19 cellular contexts compared by ENCODE assay signal in the genomic region with DNA sequence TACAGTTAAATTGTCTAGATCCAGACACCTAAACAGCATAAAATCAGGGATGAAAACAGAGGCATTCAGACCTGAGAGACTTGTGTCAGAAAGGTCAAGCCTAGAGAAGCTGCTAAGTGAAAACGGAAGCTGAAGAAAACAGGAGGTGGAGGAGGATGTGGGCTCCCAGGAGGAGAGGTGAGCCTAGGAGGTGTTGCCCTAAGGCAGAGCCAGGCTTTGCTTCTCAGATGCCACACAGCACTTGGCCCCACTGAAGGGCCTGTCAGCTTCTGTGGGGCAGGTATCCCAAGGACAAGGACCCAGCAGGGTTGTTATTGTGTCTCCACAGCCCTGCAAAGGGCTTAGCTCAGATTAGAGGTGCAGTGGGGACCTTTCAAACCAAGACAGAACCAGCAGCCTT. TPM values are rescaled to one million over a fixed set of nuclear protein-coding genes. Genes with fewer than 3 reads are reported as not detected.
DNase-seq lines count a peak whose midpoint lies in the region; ATAC-seq, FAIRE-seq and TF ChIP-seq lines count a peak whose summit lies in the region.
"Had no signal": no experiment of that assay in that cellular context is flagged by ENCODE, and none has a peak within 500 bp of the region (broad histone marks: within the 10 kb centered on the region; RNA-seq: fewer than 3 reads in every experiment).

No MANE protein-coding gene starts in this region.

- H3K23ac ChIP-seq in IMR-90 (ENCODE audit: low read depth, low read length), result 0 out of 2 replicates have a peak overlapping the region, but pooled peaks have one; percentile 59

- CTCF ChIA-PET in IMR-90 (lab: Yijun Ruan, JAX), result interaction anchor here (0.8 to 1.5 kb wide), 2 partner anchors 9 to 165 kb away, joined by 4 read pairs; no protein-coding TSS in a partner anchor
- CTCF ChIA-PET in PC-9 (lab: Charles Lee), result no interaction called here

- ATAC-seq in IMR-90 (ENCODE audit: low read depth), result no peak
- ATAC-seq: body of pancreas; Panc1; right lobe of liver; stimulated activated naive CD8-positive, alpha-beta T cell treated with anti-CD3 and anti-CD28 coated beads, Interleukin-15, Interleukin-2, amounts not matched to agents 100 U/mL and 50 U/mL, for 24 hours had no signal

- H3K9me1 ChIP-seq in IMR-90 (ENCODE audit: insufficient read depth, low read length), result peaks cover 14% of the 10 kb centered on the region

- H4K8ac ChIP-seq in IMR-90 (ENCODE audit: low read depth in 2 of 2, low read length in 2 of 2), result no peak overlapping the region; a peak in 1 of 4 replicates

- peak overlapping the region in 8 of 11 experiments; percentile 1 to 48 (median 26); a peak in 10 of 22 replicates for H3K9ac ChIP-seq in BLaER1 treated with 17β-estradiol and CSF1 and Interleukin-3, amounts not matched to agents 10 nM and 100 nM
- no peak overlapping the region for H3K9ac ChIP-seq in IMR-90 (ENCODE audit: low read depth, low read length)

- H3K4me1 Mint-ChIP-seq in mesothelial cell of epicardium, result peaks cover 10% of the 10 kb centered on the region

- no peak overlapping the region for H3K4ac ChIP-seq in IMR-90 (ENCODE audit: low read depth, low read length)

- peak overlapping the region in 4 of 11 experiments; percentile 21 to 45 (median 30); a peak in 5 of 22 replicates for H3K27ac ChIP-seq in BLaER1 treated with 17β-estradiol and CSF1 and Interleukin-3, amounts not matched to agents 10 nM and 100 nM
- no peak overlapping the region for H3K27ac ChIP-seq in IMR-90 (ENCODE audit: insufficient read depth, low read length)
- no peak overlapping the region for H3K27ac ChIP-seq in PC-9
- H3K27ac ChIP-seq: body of pancreas, right lobe of liver had no signal

- no peak overlapping the region for H2AFZ ChIP-seq in IMR-90 (replicated peaks; ENCODE audit: low read length, poor library complexity)
- no peak overlapping the region for H2AFZ ChIP-seq in PC-9

- no peaks in the 10 kb centered on the region for H3K9me3 ChIP-seq in BLaER1 treated with 17β-estradiol and CSF1 and Interleukin-3, amounts not matched to agents 10 nM and 100 nM (replicated peaks in 1 of 11)
- H3K9me3 ChIP-seq in IMR-90 (ENCODE audit: control insufficient read depth, insufficient read depth, low read length) (no peaks in the 10 kb centered on the region), PC-9 (ENCODE audit: insufficient read depth, low read depth) (no peaks in the 10 kb centered on the region)
- H3K9me3 ChIP-seq: body of pancreas, right lobe of liver had no signal

- H2AK9ac ChIP-seq in IMR-90 (replicated peaks; ENCODE audit: low read depth, low read length, poor library complexity), result no peak overlapping the region

- WGBS in IMR-90 (ENCODE audit: extremely low coverage in 2 of 2, insufficient read length in 1 of 2), 2 experiments, result no CpG with 5 or more reads among the region's 1 CpG

- H4K91ac ChIP-seq in IMR-90 (ENCODE audit: insufficient read depth, low read depth, low read length), result no peak overlapping the region

- no peak overlapping the region for H3K4me3 ChIP-seq in BLaER1 treated with 17β-estradiol and CSF1 and Interleukin-3, amounts not matched to agents 10 nM and 100 nM
- H3K4me3 ChIP-seq in IMR-90 (ENCODE audit: insufficient read depth, low read depth, low read length), result no peak overlapping the region
- H3K4me3 ChIP-seq in PC-9, result no peak overlapping the region
- H3K4me3 ChIP-seq: body of pancreas, lung, right lobe of liver had no signal

- POLR2A ChIA-PET in IMR-90 (lab: Charles Lee; ENCODE audit: unreplicated experiment) (no interaction called here), PC-9 (lab: Charles Lee; ENCODE audit: unreplicated experiment) (no interaction called here)

- TF ChIP-seq CTCF in IMR-90 (conservative IDR thresholded peaks at IDR 0.05; ENCODE audit: low read depth, low read length), result no peak
- no peak for TF ChIP-seq CTCF in mesothelial cell of epicardium (IDR thresholded peaks at IDR 0.05; ENCODE audit: unreplicated experiment)
- no peak for TF ChIP-seq CTCF in PC-9 (conservative IDR thresholded peaks at IDR 0.05)

- no peak overlapping the region for H3K18ac ChIP-seq in IMR-90 (ENCODE audit: low read depth, low read length)

- peaks cover 88 to 100% (median 97%) of the 10 kb centered on the region in 11 experiments for H3K36me3 ChIP-seq in BLaER1 treated with 17β-estradiol and CSF1 and Interleukin-3, amounts not matched to agents 10 nM and 100 nM
- H3K36me3 ChIP-seq in IMR-90 (ENCODE audit: control insufficient read depth, insufficient read depth, low read length) (peaks cover 51% of the 10 kb centered on the region), PC-9 (ENCODE audit: low read depth) (no peaks in the 10 kb centered on the region)

- in situ Hi-C loops in IMR-90 (cut with MboI; ENCODE audit: low sequenced_read_pairs), result no loop called here

- intact Hi-C loops in IMR-90 (cut with micrococcal nuclease), result no loop called here
- intact Hi-C loops in PC-9 (cut with micrococcal nuclease; ENCODE audit: unreplicated experiment), result no loop called here

- H2BK5ac ChIP-seq in IMR-90 (ENCODE audit: low read depth, low read length, poor library complexity, severe bottlenecking), result peak overlapping the region; percentile 78

- dilution Hi-C loops in IMR-90 (cut with HindIII; ENCODE audit: low sequenced_read_pairs, unreplicated experiment), result no loop called here

- no peak overlapping the region for H2BK20ac ChIP-seq in IMR-90 (ENCODE audit: low read depth, low read length)

- no peak for FAIRE-seq in HTR-8/SVneo (lab: Jason Lieb, UNC)
- FAIRE-seq: GM12892, H1 had no signal

- no peak overlapping the region for H3K56ac ChIP-seq in IMR-90 (ENCODE audit: extremely low read depth, insufficient read depth, low read length)

- peak overlapping the region; percentile 43 for H3K27ac Mint-ChIP-seq in mesothelial cell of epicardium

- H3K4me3 Mint-ChIP-seq in mesothelial cell of epicardium, result no peak overlapping the region
- H3K4me3 Mint-ChIP-seq: CD4-positive, CD25-positive, alpha-beta regulatory T cell had no signal

- peaks cover 0 to 22% (median 16%) of the 10 kb centered on the region in 10 experiments; a peak in 14 of 20 replicates for H3K4me1 ChIP-seq in BLaER1 treated with 17β-estradiol and CSF1 and Interleukin-3, amounts not matched to agents 10 nM and 100 nM
- H3K4me1 ChIP-seq in IMR-90 (ENCODE audit: control insufficient read depth, insufficient read depth, low read length) (peaks cover 8% of the 10 kb centered on the region; the same call in 1 of the 2 replicates), PC-9 (replicated peaks; ENCODE audit: insufficient read depth) (no peaks in the 10 kb centered on the region)
- H3K4me1 ChIP-seq: body of pancreas, right lobe of liver had no signal

- H3K27me3 Mint-ChIP-seq in mesothelial cell of epicardium (ENCODE audit: low read depth), result no peaks in the 10 kb centered on the region

- peaks cover 0 to 47% (median 32%) of the 10 kb centered on the region in 11 experiments; a peak in 17 of 22 replicates for H4K20me1 ChIP-seq in BLaER1 treated with 17β-estradiol and CSF1 and Interleukin-3, amounts not matched to agents 10 nM and 100 nM
- peaks cover 28% of the 10 kb centered on the region for H4K20me1 ChIP-seq in IMR-90 (ENCODE audit: insufficient read depth, low read length)
- H4K20me1 ChIP-seq in PC-9 (ENCODE audit: insufficient read depth), result no peaks in the 10 kb centered on the region

- peak overlapping the region in 8 of 11 experiments; percentile 28 to 67 (median 50); a peak in 15 of 22 replicates for H3K4me2 ChIP-seq in BLaER1 treated with 17β-estradiol and CSF1 and Interleukin-3, amounts not matched to agents 10 nM and 100 nM
- H3K4me2 ChIP-seq in IMR-90 (ENCODE audit: low read depth, low read length) (no peak overlapping the region), PC-9 (no peak overlapping the region)

- no peak for TF ChIP-seq RAD21 in IMR-90 (IDR thresholded peaks at IDR 0.05; ENCODE audit: low read length)

- H3K36me3 Mint-ChIP-seq in mesothelial cell of epicardium, result peaks cover 40% of the 10 kb centered on the region

- H3K9me2 ChIP-seq in PC-9 (ENCODE audit: insufficient read depth), result no peaks in the 10 kb centered on the region

- H3K27me3 ChIP-seq in BLaER1 treated with 17β-estradiol and CSF1 and Interleukin-3, amounts not matched to agents 10 nM and 100 nM, result no peaks in the 10 kb centered on the region
- H3K27me3 ChIP-seq in IMR-90 (ENCODE audit: control insufficient read depth, insufficient read depth, low read length) (no peaks in the 10 kb centered on the region), PC-9 (ENCODE audit: insufficient read depth, low read depth) (no peaks in the 10 kb centered on the region)
- H3K27me3 ChIP-seq: body of pancreas, right lobe of liver had no signal

- no peak overlapping the region for H4K5ac ChIP-seq in IMR-90 (ENCODE audit: low read depth, low read length)

- no peak overlapping the region for H2BK120ac ChIP-seq in IMR-90 (ENCODE audit: low read depth, low read length)

- peaks cover 5 to 34% of the 10 kb centered on the region in 2 experiments for H3K79me1 ChIP-seq in IMR-90 (ENCODE audit: low read depth in 1 of 2, low read length in 2 of 2)

- no peaks in the 10 kb centered on the region for H3K9me3 Mint-ChIP-seq in mesothelial cell of epicardium
- H3K9me3 Mint-ChIP-seq: CD4-positive, CD25-positive, alpha-beta regulatory T cell had no signal

- TF ChIP-seq POLR2A in IMR-90 (IDR thresholded peaks at IDR 0.05; ENCODE audit: low read depth, low read length), result no peak

- H2AK5ac ChIP-seq in IMR-90 (ENCODE audit: low read depth, low read length), result no peak overlapping the region

- H3K79me2 ChIP-seq in PC-9 (ENCODE audit: low read depth), result no peaks in the 10 kb centered on the region

- no TSS peak for BruUV-seq in IMR-90 (replicated peaks; lab: Mats Ljungman, UMichigan)
- BruUV-seq in PC-9 (replicated peaks; lab: Mats Ljungman, UMichigan), result no TSS peak

- no peaks in the 10 kb centered on the region; the same call in 1 of the 2 replicates for H3F3A ChIP-seq in PC-9 (ENCODE audit: insufficient read depth, low read depth)

- H3K14ac ChIP-seq in IMR-90 (replicated peaks; ENCODE audit: low read depth, low read length), result no peak overlapping the region

- no peak for DNase-seq in IMR-90
- no peak for DNase-seq in mesothelial cell of epicardium (ENCODE audit: low spot score in 2 of 2, unreplicated experiment in 2 of 2)
- DNase-seq in PC-9, result no peak
- no peak for DNase-seq in HTR-8/SVneo (ENCODE audit: insufficient read length, low spot score)
- DNase-seq: NCI-H1694 treated with DMSO at 0.1 percent for 48 hours; NCI-H2171; NCI-H510A treated with DMSO at 0.1 percent for 48 hours; NK-92 treated with Interleukin-12 subunit alpha and Interleukin-12 subunit beta, amount 100 ng/mL, for 24 hours; SIG-M5; stimulated activated CD4-positive, alpha-beta T cell treated with anti-CD3 and anti-CD28 coated beads, Interleukin-4, amount 100 ng/mL, for 4 hours; stimulated activated naive CD8-positive, alpha-beta T cell treated with anti-CD3 and anti-CD28 coated beads, Interleukin-15, Interleukin-2, amounts not matched to agents 100 U/mL and 50 U/mL, for 24 hours had no signal

- no peak overlapping the region for H2BK15ac ChIP-seq in IMR-90 (ENCODE audit: low read depth, low read length)

RNA-seq across cellular contexts. Expression of a gene that starts 14.4 kb away (rescaled TPM):
- 138 and 152 TPM in 2 replicates for total RNA-seq in IMR-90 (2012; rRNA removed)
- 149 and 153 TPM in 2 replicates for polyA plus RNA-seq in IMR-90 (2012; rRNA removed)
- polyA plus RNA-seq in IMR-90 (2012; cell fraction: cytosol; rRNA removed), result 92.0 and 129 TPM in 2 replicates
- 67.8 and 81.3 TPM in 2 replicates for polyA plus RNA-seq in IMR-90 (2012; cell fraction: nucleus; rRNA removed; ENCODE audit: low replicate concordance)
- total RNA-seq in mesothelial cell of epicardium, result 38.8 to 45.0 TPM (median 43.2 TPM) in 3 replicates
- 41.6 and 66.9 TPM in 2 replicates for total RNA-seq in PC-9 (2021)

RNA-seq across cellular contexts. Expression of a gene that starts 15.2 kb away (rescaled TPM):
- total RNA-seq in IMR-90 (2012; rRNA removed) (37.5 and 44.6 TPM in 2 replicates), mesothelial cell of epicardium (12.2 to 15.3 TPM (median 12.5 TPM) in 3 replicates), PC-9 (2021) (27.5 and 29.1 TPM in 2 replicates)
- polyA plus RNA-seq in IMR-90 (2012; rRNA removed), result 20.0 and 22.7 TPM in 2 replicates
- polyA plus RNA-seq in IMR-90 (2012; cell fraction: cytosol; rRNA removed), result 7.7 and 9.1 TPM in 2 replicates
- polyA plus RNA-seq in IMR-90 (2012; cell fraction: nucleus; rRNA removed; ENCODE audit: low replicate concordance), result 24.8 and 25.7 TPM in 2 replicates
- total RNA-seq: body of pancreas had no signal

RNA-seq across cellular contexts. Expression of a gene that starts 17.0 kb away (rescaled TPM):
- total RNA-seq in IMR-90 (2012; rRNA removed) (8.2 and 9.2 TPM in 2 replicates), mesothelial cell of epicardium (33.4 to 36.8 TPM (median 34.0 TPM) in 3 replicates), PC-9 (2021) (12.3 and 14.2 TPM in 2 replicates)
- polyA plus RNA-seq in IMR-90 (2012; rRNA removed), result 8.9 and 10.2 TPM in 2 replicates
- polyA plus RNA-seq in IMR-90 (2012; cell fraction: cytosol; rRNA removed), result 11.9 and 14.7 TPM in 2 replicates
- polyA plus RNA-seq in IMR-90 (2012; cell fraction: nucleus; rRNA removed; ENCODE audit: low replicate concordance), result 7.8 and 8.0 TPM in 2 replicates

RNA-seq across cellular contexts. Expression of a gene that starts 32.2 kb away (rescaled TPM):
- total RNA-seq in IMR-90 (2012; rRNA removed), result 37.5 and 48.9 TPM in 2 replicates
- polyA plus RNA-seq in IMR-90 (2012; rRNA removed), result 36.7 and 38.0 TPM in 2 replicates
- 11.3 and 15.3 TPM in 2 replicates for polyA plus RNA-seq in IMR-90 (2012; cell fraction: cytosol; rRNA removed)
- polyA plus RNA-seq in IMR-90 (2012; cell fraction: nucleus; rRNA removed; ENCODE audit: low replicate concordance), result 3.0 and 12.5 TPM in 2 replicates
- 17.9 to 21.9 TPM (median 19.1 TPM) in 3 replicates for total RNA-seq in mesothelial cell of epicardium
- total RNA-seq in PC-9 (2021), result 21.1 and 25.1 TPM in 2 replicates

RNA-seq across cellular contexts. Expression of a gene that starts 33.0 kb away (rescaled TPM):
- total RNA-seq in IMR-90 (2012; rRNA removed) (13.9 and 14.5 TPM in 2 replicates), mesothelial cell of epicardium (34.6 to 38.2 TPM (median 34.9 TPM) in 3 replicates), PC-9 (2021) (13.7 and 19.2 TPM in 2 replicates)
- 22.6 and 24.2 TPM in 2 replicates for polyA plus RNA-seq in IMR-90 (2012; rRNA removed)
- 13.5 and 19.1 TPM in 2 replicates for polyA plus RNA-seq in IMR-90 (2012; cell fraction: cytosol; rRNA removed)
- polyA plus RNA-seq in IMR-90 (2012; cell fraction: nucleus; rRNA removed; ENCODE audit: low replicate concordance), result 20.6 and 27.4 TPM in 2 replicates

Comparison
In these comparisons a context has a peak if more than half of its experiments do, and no peak if none do; other contexts are left out.
1. H3K4me2 ChIP-seq: peak in BLaER1 treated with 17β-estradiol and CSF1 and Interleukin-3, amounts not matched to agents 10 nM and 100 nM (8 of 11); none in IMR-90 (single experiment) and PC-9 (single experiment).